In the genomic region with DNA sequence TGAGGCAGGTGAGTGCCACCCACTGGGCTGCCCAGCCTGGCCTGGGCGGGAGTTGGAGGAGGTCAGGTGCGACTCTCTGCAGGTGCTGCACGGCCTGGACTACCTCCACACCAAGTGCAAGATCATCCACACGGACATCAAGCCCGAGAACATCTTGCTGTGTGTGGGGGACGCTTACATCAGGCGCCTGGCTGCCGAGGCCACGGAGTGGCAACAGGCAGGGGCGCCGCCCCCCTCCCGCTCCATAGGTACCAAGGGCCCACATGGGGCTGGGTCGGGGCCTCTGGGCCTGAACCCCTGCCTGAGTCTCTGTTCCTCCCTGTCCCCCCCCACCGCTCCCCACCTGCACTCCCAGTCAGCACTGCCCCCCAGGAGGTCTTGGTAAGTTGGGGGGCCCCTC, we compare ENCODE assay signal across 15 cellular contexts. TPM values are rescaled to one million over a fixed set of nuclear protein-coding genes. Genes with fewer than 3 reads are reported as not detected.
DNase-seq lines count a peak whose midpoint lies in the region; ATAC-seq, FAIRE-seq and TF ChIP-seq lines count a peak whose summit lies in the region.
"Had no signal": no experiment of that assay in that cellular context is flagged by ENCODE, and none has a peak within 500 bp of the region (broad histone marks: within the 10 kb centered on the region; RNA-seq: fewer than 3 reads in every experiment).

No MANE protein-coding gene starts in this region.

- no peak overlapping the region for H3K14ac ChIP-seq in neuronal stem cell (ENCODE audit: low read length)

- WGBS in K562 (ENCODE audit: insufficient coverage, low coverage, missing lambda C conversion rate), result 87% methylated on average over 5 of the region's 14 CpGs
- no CpG with 5 or more reads among the region's 14 CpGs for WGBS in neuronal stem cell (ENCODE audit: extremely low coverage in 2 of 2, insufficient read length in 2 of 2, insufficient replicate concordance in 1 of 2), 2 donors

- in situ Hi-C loops in K562 (cut with MboI), result no loop called here

- POLR2A ChIA-PET in K562 (lab: Yijun Ruan, JAX), result no interaction called here

- H3K9ac ChIP-seq in K562 (ENCODE audit: insufficient read depth in 1 of 2, low read depth in 2 of 2, low read length in 2 of 2) (no peak overlapping the region), neuronal stem cell (ENCODE audit: low read depth, low read length, poor library complexity) (no peak overlapping the region)
- H3K9ac ChIP-seq: KMS-11 had no signal

- no peak overlapping the region for H2AK5ac ChIP-seq in neuronal stem cell (ENCODE audit: low read depth, low read length)

- H2BK12ac ChIP-seq in neuronal stem cell (ENCODE audit: low read length), result no peak overlapping the region

- no peak overlapping the region for H2AFZ ChIP-seq in K562 (ENCODE audit: low read depth, low read length)
- no peak overlapping the region for H2AFZ ChIP-seq in neuronal stem cell (ENCODE audit: low read length)

- no peaks in the 10 kb centered on the region for H4K20me1 ChIP-seq in K562 (replicated peaks; ENCODE audit: control insufficient read depth, insufficient read depth, low read length)

- H3K27me3 ChIP-seq in K562 (ENCODE audit: control insufficient read depth in 2 of 2, insufficient read depth in 2 of 2, low read length in 2 of 2) (no peaks in the 10 kb centered on the region), neuronal stem cell (ENCODE audit: control insufficient read depth in 3 of 3, insufficient read depth in 3 of 3, low read depth in 1 of 3, low read length in 3 of 3) (peaks cover 0 to 2% (median 0%) of the 10 kb centered on the region in 3 experiments)
- H3K27me3 ChIP-seq: BE2C had no signal

- H2BK120ac ChIP-seq in neuronal stem cell (ENCODE audit: low read depth, low read length), result no peak overlapping the region

- no TSS peak for BruUV-seq in K562 (replicated peaks; lab: Mats Ljungman, UMichigan)

- peak overlapping the region; percentile 43 for H4K8ac ChIP-seq in neuronal stem cell (ENCODE audit: low read depth, low read length)

- peaks cover 2% of the 10 kb centered on the region for H3K9me1 ChIP-seq in K562 (ENCODE audit: control insufficient read depth, insufficient read depth, low read length)

- H3K9me3 ChIP-seq in K562 (replicated peaks; ENCODE audit: control insufficient read depth, insufficient read depth, low read depth, low read length) (no peaks in the 10 kb centered on the region), neuronal stem cell (replicated peaks in 1 of 2; ENCODE audit: control insufficient read depth in 2 of 2, insufficient read depth in 1 of 2, low read depth in 1 of 2, low read length in 2 of 2) (no peaks in the 10 kb centered on the region)
- H3K9me3 ChIP-seq: BE2C had no signal

- no peak overlapping the region for H2BK5ac ChIP-seq in neuronal stem cell (ENCODE audit: low read length)

- intact Hi-C loops in K562 (cut with micrococcal nuclease), result no loop called here

- no peaks in the 10 kb centered on the region for H3K79me1 ChIP-seq in neuronal stem cell (ENCODE audit: low read depth, low read length)

- no peak overlapping the region for H3K18ac ChIP-seq in neuronal stem cell (ENCODE audit: low read length)

- H2BK15ac ChIP-seq in neuronal stem cell (ENCODE audit: low read length), result no peak overlapping the region

- peak overlapping the region; percentile 55 for H3K23ac ChIP-seq in neuronal stem cell (ENCODE audit: low read depth, low read length, poor library complexity)

- peaks cover 0 to 64% of the 10 kb centered on the region in 2 experiments; a peak in 2 of 5 replicates for H3K4me1 ChIP-seq in K562 (replicated peaks in 1 of 2; ENCODE audit: control insufficient read depth in 2 of 2, insufficient read depth in 2 of 2, low read length in 2 of 2)
- peaks cover 0 to 1% of the 10 kb centered on the region in 2 donors for H3K4me1 ChIP-seq in neuronal stem cell (ENCODE audit: control insufficient read depth in 2 of 2, insufficient read depth in 1 of 2, low read depth in 1 of 2, low read length in 2 of 2)

- peaks cover 36% of the 10 kb centered on the region; the same call in 2 of the 3 replicates for H3K36me3 ChIP-seq in K562 (ENCODE audit: control insufficient read depth, insufficient read depth, low read length)
- peaks cover 7 to 21% of the 10 kb centered on the region in 2 donors for H3K36me3 ChIP-seq in neuronal stem cell (replicated peaks in 1 of 2; ENCODE audit: control insufficient read depth in 2 of 2, insufficient read depth in 2 of 2, low read length in 2 of 2)

- no peak overlapping the region for H3K4ac ChIP-seq in neuronal stem cell (ENCODE audit: low read length)

- H3K4me3 ChIP-seq in K562 (no peak overlapping the region), neuronal stem cell (ENCODE audit: low read length in 2 of 2) (no peak overlapping the region)

- H4K91ac ChIP-seq in neuronal stem cell (ENCODE audit: low read depth, low read length, poor library complexity), result no peak overlapping the region

- CTCF ChIA-PET in K562 (lab: Yijun Ruan, JAX; ENCODE audit: low intra/inter-chr PET ratio), result no interaction called here

- TF ChIP-seq EP300 in K562 (IDR thresholded peaks at IDR 0.05; ENCODE audit: low read length), result no peak

- TF ChIP-seq POLR2A in GM12891 (IDR thresholded peaks at IDR 0.05; ENCODE audit: low read depth, low read length), result no peak
- TF ChIP-seq POLR2A in K562 (conservative IDR thresholded peaks at IDR 0.05), result no peak

- no peak for DNase-seq in GM12891 (ENCODE audit: insufficient read length, low spot score)
- DNase-seq in K562 (ENCODE audit: extremely low read depth in 1 of 4, low spot score in 3 of 4), result no peak
- no peak for DNase-seq in neuronal stem cell (ENCODE audit: low spot score)
- DNase-seq in left lobe of liver (ENCODE audit: low spot score), result no peak
- no peak for DNase-seq in NCI-H2171 treated with DMSO at 0.1 percent for 48 hours (lab: John Stamatoyannopoulos, UW)
- DNase-seq: CD8-positive, alpha-beta memory T cell; DND-41; GDM1 had no signal

- ATAC-seq in K562 (no peak), left lobe of liver (no peak), HG03095 (IDR thresholded peaks at IDR 0.05; ENCODE audit: unreplicated experiment) (no peak)

- no peak for TF ChIP-seq CTCF in K562 (IDR thresholded peaks at IDR 0.05 in 2 of 3, conservative IDR thresholded peaks at IDR 0.05 in 1 of 3; ENCODE audit: insufficient read depth in 2 of 3, low read depth in 1 of 3, low read length in 3 of 3)

- FAIRE-seq in GM12891 (lab: Jason Lieb, UNC) (peak; percentile 47), K562 (lab: Jason Lieb, UNC) (no peak)
- FAIRE-seq: A204.1, H54 had no signal

- H3K4me2 ChIP-seq in K562 (ENCODE audit: insufficient read depth, low read length) (no peak overlapping the region), neuronal stem cell (ENCODE audit: insufficient read depth, low read length, poor library complexity, severe bottlenecking) (no peak overlapping the region)
- H3K4me2 ChIP-seq: KMS-11 had no signal

- no peak overlapping the region for H3K27ac ChIP-seq in K562 (ENCODE audit: extremely low read depth, low read depth, low read length)
- H3K27ac ChIP-seq in neuronal stem cell (replicated peaks; ENCODE audit: low read length), result no peak overlapping the region
- H3K27ac ChIP-seq in temporal lobe (ENCODE audit: low read depth, low read length), result peak overlapping the region; percentile 65
- H3K27ac ChIP-seq: KMS-11 had no signal

- H3K79me2 ChIP-seq in K562 (ENCODE audit: control insufficient read depth, insufficient read depth, low read length), result no peaks in the 10 kb centered on the region

- no peak for TF ChIP-seq RAD21 in K562 (CRISPR knock-in tag; conservative IDR thresholded peaks at IDR 0.05 in 1 of 2, IDR thresholded peaks at IDR 0.05 in 1 of 2)

RNA-seq across cellular contexts. Expression of gene SRPK3, which starts 2.0 kb away (rescaled TPM):
- polyA plus RNA-seq in GM12891 (2012; ENCODE audit: low read depth, missing spikeins), result 0.13 TPM
- total RNA-seq in K562 (2011; cell fraction: chromatin; rRNA removed; ENCODE audit: low replicate concordance), result 0.42 TPM in 1 of 2 replicates, not detected in the other
- total RNA-seq in K562 (2011; cell fraction: nucleolus; rRNA removed), result 0.17 and 0.39 TPM in 2 replicates
- 0.07 TPM in 1 of 2 replicates, not detected in the other for total RNA-seq in K562 (2011; cell fraction: nucleoplasm; rRNA removed)
- total RNA-seq in K562 (2014; rRNA removed) (0.09 TPM in 1 of 2 replicates, not detected in the other), K562 (2014; rRNA removed; fragmentation: Illumina TruSeq; extraction: Trizol) (not detected in 2 replicates), K562 (2015; rRNA removed; fragmentation: Illumina TruSeq; extraction: Trizol) (not detected in 2 replicates), K562 (2021) (0.04 TPM in 1 of 2 replicates, not detected in the other), temporal lobe (0.25 TPM), left lobe of liver (not detected)
- polyA plus RNA-seq in K562 (2011; rRNA removed) (0.01 and 0.12 TPM in 2 replicates), K562 (2014; fragmentation: Illumina TruSeq; extraction: Trizol) (0.03 TPM in 1 of 2 replicates, not detected in the other), K562 (2014; fragmentation: Nextera tagmentation; extraction: Ambion mirVana) (under 1 TPM; 0.04 to 0.06 TPM), K562 (2014; rRNA removed) (0.03 and 0.07 TPM in 2 replicates)
- 0.03 and 0.15 TPM in 2 replicates for polyA plus RNA-seq in K562 (2011; cell fraction: cytosol; rRNA removed)
- 0.07 and 0.27 TPM in 2 replicates for polyA plus RNA-seq in K562 (2011; cell fraction: nucleus; rRNA removed)
- polyA plus RNA-seq in K562 (2012), result 0.84 and 1.1 TPM in 2 replicates
- polyA minus RNA-seq in K562 (2011; rRNA and poly(A)+ RNA removed), result not detected in 2 replicates
- not detected in 2 replicates for polyA minus RNA-seq in K562 (2011; cell fraction: cytosol; rRNA and poly(A)+ RNA removed)
- 0.11 and 0.13 TPM in 2 replicates for polyA minus RNA-seq in K562 (2011; cell fraction: nucleus; rRNA and poly(A)+ RNA removed)
- polyA plus RNA-seq in neuronal stem cell (2013, experiment 1 of 2), result not detected
- polyA plus RNA-seq in neuronal stem cell (2013, experiment 2 of 2), result not detected
- total RNA-seq: CD8-positive, alpha-beta memory T cell had no signal
- polyA plus RNA-seq: CD8-positive, alpha-beta memory T cell; IgD-negative memory B cell had no signal

RNA-seq across cellular contexts. Expression of gene IDH3G, which starts 11.3 kb away (rescaled TPM):
- 59.6 TPM for polyA plus RNA-seq in GM12891 (2012; ENCODE audit: low read depth, missing spikeins)
- total RNA-seq in K562 (2011; cell fraction: chromatin; rRNA removed; ENCODE audit: low replicate concordance), result 85.9 and 295 TPM in 2 replicates
- 142 and 145 TPM in 2 replicates for total RNA-seq in K562 (2011; cell fraction: nucleolus; rRNA removed)
- 98.2 and 107 TPM in 2 replicates for total RNA-seq in K562 (2011; cell fraction: nucleoplasm; rRNA removed)
- total RNA-seq in K562 (2014; rRNA removed), result 62.4 and 70.5 TPM in 2 replicates
- total RNA-seq in K562 (2014; rRNA removed; fragmentation: Illumina TruSeq; extraction: Trizol), result 16.3 and 30.6 TPM in 2 replicates
- 34.1 and 39.2 TPM in 2 replicates for total RNA-seq in K562 (2015; rRNA removed; fragmentation: Illumina TruSeq; extraction: Trizol)
- 64.0 and 67.1 TPM in 2 replicates for total RNA-seq in K562 (2021)
- 37.9 and 74.6 TPM in 2 replicates for polyA plus RNA-seq in K562 (2011; rRNA removed)
- 81.4 and 108 TPM in 2 replicates for polyA plus RNA-seq in K562 (2011; cell fraction: cytosol; rRNA removed)
- 174 and 207 TPM in 2 replicates for polyA plus RNA-seq in K562 (2011; cell fraction: nucleus; rRNA removed)
- 78.2 and 88.3 TPM in 2 replicates for polyA plus RNA-seq in K562 (2012)
- polyA plus RNA-seq in K562 (2014; fragmentation: Illumina TruSeq; extraction: Trizol), result 72.5 and 80.1 TPM in 2 replicates
- 10 to 100 TPM; 24.3 to 36.4 TPM for polyA plus RNA-seq in K562 (2014; fragmentation: Nextera tagmentation; extraction: Ambion mirVana)
- polyA plus RNA-seq in K562 (2014; rRNA removed), result 63.2 and 69.3 TPM in 2 replicates
- 72.5 and 76.8 TPM in 2 replicates for polyA minus RNA-seq in K562 (2011; rRNA and poly(A)+ RNA removed)
- 47.7 and 58.4 TPM in 2 replicates for polyA minus RNA-seq in K562 (2011; cell fraction: cytosol; rRNA and poly(A)+ RNA removed)
- polyA minus RNA-seq in K562 (2011; cell fraction: nucleus; rRNA and poly(A)+ RNA removed), result 49.9 and 58.3 TPM in 2 replicates
- 43.4 TPM for polyA plus RNA-seq in neuronal stem cell (2013, experiment 1 of 2)
- polyA plus RNA-seq in neuronal stem cell (2013, experiment 2 of 2), result 43.1 TPM
- 52.1 TPM for total RNA-seq in temporal lobe
- 25.4 TPM for total RNA-seq in left lobe of liver

RNA-seq across cellular contexts. Expression of gene SSR4, which starts 11.6 kb away (rescaled TPM):
- polyA plus RNA-seq in GM12891 (2012; ENCODE audit: low read depth, missing spikeins), result 338 TPM
- 87.7 and 259 TPM in 2 replicates for total RNA-seq in K562 (2011; cell fraction: chromatin; rRNA removed; ENCODE audit: low replicate concordance)
- total RNA-seq in K562 (2011; cell fraction: nucleolus; rRNA removed), result 611 and 654 TPM in 2 replicates
- 313 and 394 TPM in 2 replicates for total RNA-seq in K562 (2011; cell fraction: nucleoplasm; rRNA removed)
- total RNA-seq in K562 (2014; rRNA removed), result 222 and 275 TPM in 2 replicates
- 120 and 146 TPM in 2 replicates for total RNA-seq in K562 (2014; rRNA removed; fragmentation: Illumina TruSeq; extraction: Trizol)
- 299 and 311 TPM in 2 replicates for total RNA-seq in K562 (2015; rRNA removed; fragmentation: Illumina TruSeq; extraction: Trizol)
- 272 and 275 TPM in 2 replicates for total RNA-seq in K562 (2021)
- 255 and 290 TPM in 2 replicates for polyA plus RNA-seq in K562 (2011; rRNA removed)
- polyA plus RNA-seq in K562 (2011; cell fraction: cytosol; rRNA removed), result 616 and 1,308 TPM in 2 replicates
- 189 and 214 TPM in 2 replicates for polyA plus RNA-seq in K562 (2011; cell fraction: nucleus; rRNA removed)
- 287 and 544 TPM in 2 replicates for polyA plus RNA-seq in K562 (2012)
- polyA plus RNA-seq in K562 (2014; fragmentation: Illumina TruSeq; extraction: Trizol), result 196 and 294 TPM in 2 replicates
- 100 to 1,000 TPM; 469 to 492 TPM for polyA plus RNA-seq in K562 (2014; fragmentation: Nextera tagmentation; extraction: Ambion mirVana)
- polyA plus RNA-seq in K562 (2014; rRNA removed), result 344 and 405 TPM in 2 replicates
- polyA minus RNA-seq in K562 (2011; rRNA and poly(A)+ RNA removed), result 132 and 170 TPM in 2 replicates
- polyA minus RNA-seq in K562 (2011; cell fraction: cytosol; rRNA and poly(A)+ RNA removed), result 261 and 339 TPM in 2 replicates
- polyA minus RNA-seq in K562 (2011; cell fraction: nucleus; rRNA and poly(A)+ RNA removed), result 48.7 and 66.4 TPM in 2 replicates
- 194 TPM for polyA plus RNA-seq in neuronal stem cell (2013, experiment 1 of 2)
- 190 TPM for polyA plus RNA-seq in neuronal stem cell (2013, experiment 2 of 2)
- total RNA-seq in temporal lobe, result 50.2 TPM
- total RNA-seq in left lobe of liver, result 211 TPM

RNA-seq across cellular contexts. Expression of gene PLXNB3, which starts 18.8 kb away (rescaled TPM):
- 0.03 TPM for polyA plus RNA-seq in GM12891 (2012; ENCODE audit: low read depth, missing spikeins)
- total RNA-seq in K562 (2011; cell fraction: chromatin; rRNA removed; ENCODE audit: low replicate concordance), result 2.4 and 18.7 TPM in 2 replicates
- 5.5 and 11.0 TPM in 2 replicates for total RNA-seq in K562 (2011; cell fraction: nucleolus; rRNA removed)
- total RNA-seq in K562 (2011; cell fraction: nucleoplasm; rRNA removed), result 3.1 and 3.7 TPM in 2 replicates
- total RNA-seq in K562 (2014; rRNA removed) (1.6 and 2.0 TPM in 2 replicates), K562 (2014; rRNA removed; fragmentation: Illumina TruSeq; extraction: Trizol) (0.22 TPM in 1 of 2 replicates, not detected in the other), K562 (2015; rRNA removed; fragmentation: Illumina TruSeq; extraction: Trizol) (0.25 and 0.72 TPM in 2 replicates), K562 (2021) (1.6 TPM in 2 replicates), temporal lobe (2.2 TPM), left lobe of liver (1.4 TPM)
- polyA plus RNA-seq in K562 (2011; rRNA removed) (1.5 and 2.4 TPM in 2 replicates), K562 (2014; fragmentation: Illumina TruSeq; extraction: Trizol) (0.40 and 0.50 TPM in 2 replicates), K562 (2014; fragmentation: Nextera tagmentation; extraction: Ambion mirVana) (not detected), K562 (2014; rRNA removed) (1.4 and 1.6 TPM in 2 replicates)
- polyA plus RNA-seq in K562 (2011; cell fraction: cytosol; rRNA removed), result 0.63 and 1.1 TPM in 2 replicates
- polyA plus RNA-seq in K562 (2011; cell fraction: nucleus; rRNA removed), result 12.2 and 14.5 TPM in 2 replicates
- polyA plus RNA-seq in K562 (2012), result 0.94 and 1.7 TPM in 2 replicates
- 0.81 and 1.2 TPM in 2 replicates for polyA minus RNA-seq in K562 (2011; rRNA and poly(A)+ RNA removed)
- polyA minus RNA-seq in K562 (2011; cell fraction: cytosol; rRNA and poly(A)+ RNA removed), result 1.2 and 2.0 TPM in 2 replicates
- 4.0 and 4.3 TPM in 2 replicates for polyA minus RNA-seq in K562 (2011; cell fraction: nucleus; rRNA and poly(A)+ RNA removed)
- 0.67 TPM for polyA plus RNA-seq in neuronal stem cell (2013, experiment 1 of 2)
- polyA plus RNA-seq in neuronal stem cell (2013, experiment 2 of 2), result 0.64 TPM
- polyA plus RNA-seq: CD8-positive, alpha-beta memory T cell; IgD-negative memory B cell had no signal

RNA-seq across cellular contexts. Expression of gene PDZD4, which starts 47.5 kb away (rescaled TPM):
- polyA plus RNA-seq in GM12891 (2012; ENCODE audit: low read depth, missing spikeins), result 0.03 TPM
- total RNA-seq in K562 (2011; cell fraction: chromatin; rRNA removed; ENCODE audit: low replicate concordance), result 0.46 TPM in 1 of 2 replicates, not detected in the other
- total RNA-seq in K562 (2011; cell fraction: nucleolus; rRNA removed), result 0.13 and 0.33 TPM in 2 replicates
- not detected in 2 replicates for total RNA-seq in K562 (2011; cell fraction: nucleoplasm; rRNA removed)
- total RNA-seq in K562 (2014; rRNA removed) (0.05 TPM in 1 of 2 replicates, not detected in the other), K562 (2014; rRNA removed; fragmentation: Illumina TruSeq; extraction: Trizol) (not detected in 2 replicates), K562 (2015; rRNA removed; fragmentation: Illumina TruSeq; extraction: Trizol) (not detected in 2 replicates), K562 (2021) (0.38 TPM in 1 of 2 replicates, not detected in the other), temporal lobe (141 TPM), left lobe of liver (0.91 TPM)
- polyA plus RNA-seq in K562 (2011; rRNA removed) (0.07 and 0.18 TPM in 2 replicates), K562 (2014; fragmentation: Illumina TruSeq; extraction: Trizol) (not detected in 2 replicates), K562 (2014; fragmentation: Nextera tagmentation; extraction: Ambion mirVana) (not detected), K562 (2014; rRNA removed) (0.08 TPM in 1 of 2 replicates, not detected in the other)
- 0.06 and 0.13 TPM in 2 replicates for polyA plus RNA-seq in K562 (2011; cell fraction: cytosol; rRNA removed)
- polyA plus RNA-seq in K562 (2011; cell fraction: nucleus; rRNA removed), result 1.1 and 1.4 TPM in 2 replicates
- polyA plus RNA-seq in K562 (2012), result 0.07 TPM in 1 of 2 replicates, not detected in the other
- polyA minus RNA-seq in K562 (2011; rRNA and poly(A)+ RNA removed), result not detected in 2 replicates
- polyA minus RNA-seq in K562 (2011; cell fraction: cytosol; rRNA and poly(A)+ RNA removed), result not detected in 2 replicates
- polyA minus RNA-seq in K562 (2011; cell fraction: nucleus; rRNA and poly(A)+ RNA removed), result 0.33 TPM in 1 of 2 replicates, not detected in the other
- 13.1 TPM for polyA plus RNA-seq in neuronal stem cell (2013, experiment 1 of 2)
- 12.8 TPM for polyA plus RNA-seq in neuronal stem cell (2013, experiment 2 of 2)
